ENCODE assay signal across 34 cellular contexts in the genomic region with DNA sequence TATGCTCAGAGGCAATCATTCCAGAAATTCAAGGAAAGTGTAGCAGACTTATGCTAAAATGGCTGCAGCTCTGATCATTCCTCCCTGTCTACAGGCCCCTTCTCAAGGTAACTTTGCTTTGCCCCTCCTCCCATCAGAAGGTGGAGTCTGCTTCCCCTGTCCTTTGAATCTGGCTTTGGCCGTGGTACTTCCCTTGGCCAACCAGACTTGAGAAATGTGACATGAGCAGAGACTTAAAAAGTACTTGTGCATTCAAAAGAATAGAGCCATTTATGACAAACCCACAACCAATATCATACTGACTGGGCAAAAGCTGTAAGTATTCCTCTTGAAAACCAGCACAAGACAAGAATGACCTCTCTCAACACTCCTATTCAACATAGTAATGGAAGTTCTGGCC. TPM values are rescaled to one million over a fixed set of nuclear protein-coding genes. Genes with fewer than 3 reads are reported as not detected.
"Had no signal": no experiment of that assay in that cellular context is flagged by ENCODE, and none has a peak within 500 bp of the region (broad histone marks: within the 10 kb centered on the region; RNA-seq: fewer than 3 reads in every experiment).

No MANE protein-coding gene starts in this region.

- ATAC-seq: activated CD8-positive, alpha-beta memory T cell treated with anti-CD3 and anti-CD28 coated beads, Interleukin-2, amount 10 ng/mL, durations not matched to agents 7 days and 5 days; Panc1; Right ventricle myocardium inferior had no signal

- H3K4me3 ChIP-seq: ascending aorta, cardiac muscle cell had no signal

- H3K36me3 ChIP-seq: ascending aorta, cardiac muscle cell had no signal

- H3K4me1 Mint-ChIP-seq: activated CD4-positive, alpha-beta memory T cell treated with anti-CD3 and anti-CD28 coated beads, Interleukin-2, amount 10 ng/mL, durations not matched to agents 7 days and 5 days; activated CD8-positive, alpha-beta memory T cell treated with anti-CD3 and anti-CD28 coated beads, Interleukin-2, amount 10 ng/mL, durations not matched to agents 7 days and 5 days; activated naive CD8-positive, alpha-beta T cell treated with anti-CD3 and anti-CD28 coated beads, Interleukin-2, amount 10 ng/mL, durations not matched to agents 7 days and 5 days; central memory CD8-positive, alpha-beta T cell had no signal

- H3K27ac ChIP-seq: ascending aorta, cardiac muscle cell, KMS-11, VCaP had no signal

- H3K4me3 Mint-ChIP-seq: activated CD4-positive, alpha-beta memory T cell treated with anti-CD3 and anti-CD28 coated beads, Interleukin-2, amount 10 ng/mL, durations not matched to agents 7 days and 5 days; activated CD8-positive, alpha-beta memory T cell treated with anti-CD3 and anti-CD28 coated beads, Interleukin-2, amount 10 ng/mL, durations not matched to agents 7 days and 5 days; activated naive CD8-positive, alpha-beta T cell treated with anti-CD3 and anti-CD28 coated beads, Interleukin-2, amount 10 ng/mL, durations not matched to agents 7 days and 5 days; central memory CD8-positive, alpha-beta T cell had no signal

- H3K36me3 Mint-ChIP-seq: activated CD8-positive, alpha-beta memory T cell treated with anti-CD3 and anti-CD28 coated beads, Interleukin-2, amount 10 ng/mL, durations not matched to agents 7 days and 5 days; activated naive CD8-positive, alpha-beta T cell treated with anti-CD3 and anti-CD28 coated beads, Interleukin-2, amount 10 ng/mL, durations not matched to agents 7 days and 5 days had no signal

- H3K27me3 ChIP-seq: ascending aorta, cardiac muscle cell had no signal

- DNase-seq: activated CD4-positive, alpha-beta memory T cell treated with anti-CD3 and anti-CD28 coated beads, Interleukin-2, amount 10 ng/mL, durations not matched to agents 7 days and 5 days; activated CD4-positive, alpha-beta T cell treated with anti-CD3 and anti-CD28 coated beads for 1 hour; activated CD4-positive, alpha-beta T cell treated with anti-CD3 and anti-CD28 coated beads for 48 hours; activated CD4-positive, CD25-positive, alpha-beta regulatory T cell; activated CD8-positive, alpha-beta memory T cell treated with anti-CD3 and anti-CD28 coated beads for 24 hours; activated CD8-positive, alpha-beta memory T cell treated with anti-CD3 and anti-CD28 coated beads, Interleukin-2, amount 10 ng/mL, durations not matched to agents 7 days and 5 days; activated CD8-positive, alpha-beta memory T cell treated with anti-CD3 and anti-CD28 coated beads, Interleukin-2, amount 50 U/mL, for 48 hours; activated effector memory CD4-positive, alpha-beta T cell treated with Interleukin-2 at 50 U/mL for 16 hours; activated naive CD4-positive, alpha-beta T cell treated with anti-CD3 and anti-CD28 coated beads, Interleukin-2, amount 50 U/mL, for 16 hours; activated naive CD8-positive, alpha-beta T cell treated with anti-CD3 and anti-CD28 coated beads, Interleukin-2, amount 10 ng/mL, durations not matched to agents 7 days and 5 days; activated T-cell treated with anti-CD3 and anti-CD28 coated beads, Interleukin-2, amount 50 U/mL, for 48 hours; amygdala; NCI-H1092 treated with DMSO at 0.1 percent for 48 hours; NCI-H146; NCI-H187; NCI-H2029 treated with DMSO at 0.1 percent for 48 hours; NCI-H2107; NCI-H2171; NCI-H2227 treated with DMSO at 0.1 percent for 48 hours; NCI-H446; NCI-H524; RPMI8226; SIG-M5; SW 1271; T-helper 1 cell; T-helper 2 cell; T-helper 9 cell had no signal

- H3K4me1 ChIP-seq: ascending aorta had no signal

- H3K9me3 Mint-ChIP-seq: activated naive CD8-positive, alpha-beta T cell treated with anti-CD3 and anti-CD28 coated beads, Interleukin-2, amount 10 ng/mL, durations not matched to agents 7 days and 5 days had no signal

- H3K4me2 ChIP-seq: KMS-11 had no signal

- H3K27ac Mint-ChIP-seq: activated CD4-positive, alpha-beta memory T cell treated with anti-CD3 and anti-CD28 coated beads, Interleukin-2, amount 10 ng/mL, durations not matched to agents 7 days and 5 days; activated CD8-positive, alpha-beta memory T cell treated with anti-CD3 and anti-CD28 coated beads, Interleukin-2, amount 10 ng/mL, durations not matched to agents 7 days and 5 days; activated naive CD8-positive, alpha-beta T cell treated with anti-CD3 and anti-CD28 coated beads, Interleukin-2, amount 10 ng/mL, durations not matched to agents 7 days and 5 days had no signal

- H3K27me3 Mint-ChIP-seq: activated CD4-positive, alpha-beta memory T cell treated with anti-CD3 and anti-CD28 coated beads, Interleukin-2, amount 10 ng/mL, durations not matched to agents 7 days and 5 days; activated CD8-positive, alpha-beta memory T cell treated with anti-CD3 and anti-CD28 coated beads, Interleukin-2, amount 10 ng/mL, durations not matched to agents 7 days and 5 days; central memory CD8-positive, alpha-beta T cell had no signal

RNA-seq across cellular contexts. Expression of gene NCKAP5, which starts 59.5 kb away (rescaled TPM):
- total RNA-seq: activated CD4-positive, alpha-beta memory T cell treated with anti-CD3 and anti-CD28 coated beads, Interleukin-2, amount 10 ng/mL, durations not matched to agents 7 days and 5 days; activated CD8-positive, alpha-beta memory T cell treated with anti-CD3 and anti-CD28 coated beads, Interleukin-2, amount 10 ng/mL, durations not matched to agents 7 days and 5 days; activated naive CD8-positive, alpha-beta T cell treated with anti-CD3 and anti-CD28 coated beads, Interleukin-2, amount 10 ng/mL, durations not matched to agents 7 days and 5 days had no signal
